In genomic region chr15:81141478-81141877, GRCh38 we compare ENCODE assay signal across 7 cellular contexts. TPM values are rescaled to one million over a fixed set of nuclear protein-coding genes. Genes with fewer than 3 reads are reported as not detected.
"Had no signal": no experiment of that assay in that cellular context is flagged by ENCODE, and none has a peak within 500 bp of the region (broad histone marks: within the 10 kb centered on the region; RNA-seq: fewer than 3 reads in every experiment).

No MANE protein-coding gene starts in this region.

RNA-seq across cellular contexts. Expression of gene CFAP161, which starts 7.4 kb away (rescaled TPM):
- total RNA-seq: activated CD4-positive, alpha-beta memory T cell treated with anti-CD3 and anti-CD28 coated beads for 36 hours; activated naive CD4-positive, alpha-beta T cell treated with anti-CD3 and anti-CD28 coated beads, Interleukin-2, amount 50 U/mL, for 72 hours; activated T-helper 1 cell treated with anti-CD3 and anti-CD28 coated beads, Interleukin-12 subunit alpha, Interleukin-12 subunit beta, Interleukin-2, Interleukin-4 antibody, amounts not matched to agents 30 ng/mL and 10 ng/mL and 1 ng/mL, durations not matched to agents 14 hours and 24 hours and 36 hours; epithelial cell of proximal tubule; foreskin keratinocyte; osteocyte; WTC11 had no signal

RNA-seq across cellular contexts. Expression of gene IL16, which starts 55.2 kb away (rescaled TPM):
- total RNA-seq: osteocyte had no signal
